Comparison of ENCODE assay signal across 28 cellular contexts in genomic region chr10:48896756-48897437, GRCh38. TPM values are rescaled to one million over a fixed set of nuclear protein-coding genes. Genes with fewer than 3 reads are reported as not detected.
DNase-seq lines count a peak whose midpoint lies in the region; ATAC-seq and TF ChIP-seq lines count a peak whose summit lies in the region.
"Had no signal": no experiment of that assay in that cellular context is flagged by ENCODE, and none has a peak within 500 bp of the region (broad histone marks: within the 10 kb centered on the region; RNA-seq: fewer than 3 reads in every experiment).

No MANE protein-coding gene starts in this region.

- peak overlapping the region; percentile 32 for H2AK5ac ChIP-seq in neuronal stem cell (ENCODE audit: low read depth, low read length)

- no peak overlapping the region for H2AFZ ChIP-seq in neuronal stem cell (ENCODE audit: low read length)

- peak overlapping the region; percentile 9 for H3K9ac ChIP-seq in neuronal stem cell (ENCODE audit: low read depth, low read length, poor library complexity)

- no peak overlapping the region for H3K27ac ChIP-seq in neuronal stem cell (replicated peaks; ENCODE audit: low read length)
- H3K27ac ChIP-seq: adrenal gland, coronary artery, heart left ventricle, left lung, vagina had no signal

- no peaks in the 10 kb centered on the region for H3K9me3 Mint-ChIP-seq in HFFc6
- H3K9me3 Mint-ChIP-seq: CD4-positive, alpha-beta T cell; IgD-negative memory B cell; nephron had no signal

- peak overlapping the region; percentile 61 for H3K14ac ChIP-seq in neuronal stem cell (ENCODE audit: low read length)

- H3K4ac ChIP-seq in neuronal stem cell (ENCODE audit: low read length), result no peak overlapping the region

- no peaks in the 10 kb centered on the region for H3K9me3 ChIP-seq in neuronal stem cell (replicated peaks in 1 of 2; ENCODE audit: control insufficient read depth in 2 of 2, insufficient read depth in 1 of 2, low read depth in 1 of 2, low read length in 2 of 2)
- H3K9me3 ChIP-seq: adrenal gland, left lung, vagina had no signal

- H2BK12ac ChIP-seq in neuronal stem cell (ENCODE audit: low read length), result no peak overlapping the region

- H3K27me3 ChIP-seq in neuronal stem cell (ENCODE audit: control insufficient read depth in 3 of 3, insufficient read depth in 3 of 3, low read depth in 1 of 3, low read length in 3 of 3), result no peaks in the 10 kb centered on the region
- H3K27me3 ChIP-seq: adrenal gland, heart left ventricle, left lung, vagina had no signal

- no peak overlapping the region for H3K18ac ChIP-seq in neuronal stem cell (ENCODE audit: low read length)

- ATAC-seq in GM18909 (IDR thresholded peaks at IDR 0.05; ENCODE audit: poor library complexity, unreplicated experiment) (no peak), HG03108 (IDR thresholded peaks at IDR 0.05; ENCODE audit: unreplicated experiment) (no peak)
- ATAC-seq: heart left ventricle, left lung, sciatic nerve had no signal

- H3K4me1 ChIP-seq in neuronal stem cell (ENCODE audit: control insufficient read depth in 2 of 2, insufficient read depth in 1 of 2, low read depth in 1 of 2, low read length in 2 of 2), result peaks cover 0 to 2% of the 10 kb centered on the region in 2 donors
- H3K4me1 ChIP-seq: adrenal gland, vagina had no signal

- peaks cover 19% of the 10 kb centered on the region for H3K27me3 Mint-ChIP-seq in HFFc6 (ENCODE audit: insufficient read depth)
- H3K27me3 Mint-ChIP-seq: CD4-positive, alpha-beta T cell; IgD-negative memory B cell had no signal

- no peak overlapping the region for H3K4me3 ChIP-seq in neuronal stem cell (ENCODE audit: low read length in 2 of 2)
- H3K4me3 ChIP-seq: adrenal gland, coronary artery, heart left ventricle, left lung, vagina had no signal

- no peak overlapping the region for H3K4me3 Mint-ChIP-seq in HFFc6
- H3K4me3 Mint-ChIP-seq: CD4-positive, alpha-beta T cell; nephron had no signal

- H3K27ac Mint-ChIP-seq in HFFc6, result no peak overlapping the region
- H3K27ac Mint-ChIP-seq: CD4-positive, alpha-beta T cell had no signal

- no peaks in the 10 kb centered on the region for H3K79me1 ChIP-seq in neuronal stem cell (ENCODE audit: low read depth, low read length)

- no peak overlapping the region for H3K23ac ChIP-seq in neuronal stem cell (ENCODE audit: low read depth, low read length, poor library complexity)

- H2BK5ac ChIP-seq in neuronal stem cell (ENCODE audit: low read length), result no peak overlapping the region

- DNase-seq in AG20443 (ENCODE audit: low spot score) (peak; percentile 66), HFFc6 (peak; percentile 6), ecto neural progenitor cell (ENCODE audit: low spot score) (peak; percentile 31), neuronal stem cell (ENCODE audit: low spot score) (no peak), glomerular visceral epithelial cell (ENCODE audit: extremely low spot score) (no peak), NCI-H82 treated with DMSO at 0.1 percent for 48 hours (lab: John Stamatoyannopoulos, UW; ENCODE audit: unreplicated experiment) (no peak)
- DNase-seq: ACHN; activated T-cell treated with anti-CD3 and anti-CD28 coated beads, Interleukin-2, amount 50 U/mL, for 1 hour; CD4-positive, alpha-beta T cell; GF-D8; heart left ventricle; left lung; MM.1S; NCI-H1436; NCI-H2171; NCI-H748 treated with DMSO at 0.1 percent for 48 hours; posterior cingulate gyrus; SHP77 treated with DMSO at 0.1 percent for 48 hours; substantia nigra had no signal

- no peaks in the 10 kb centered on the region for H3K36me3 ChIP-seq in neuronal stem cell (replicated peaks in 1 of 2; ENCODE audit: control insufficient read depth in 2 of 2, insufficient read depth in 2 of 2, low read length in 2 of 2)
- H3K36me3 ChIP-seq: adrenal gland, heart left ventricle, vagina had no signal

- H3K4me2 ChIP-seq in neuronal stem cell (ENCODE audit: insufficient read depth, low read length, poor library complexity, severe bottlenecking), result no peak overlapping the region

- H2BK15ac ChIP-seq in neuronal stem cell (ENCODE audit: low read length), result no peak overlapping the region

- H4K91ac ChIP-seq in neuronal stem cell (ENCODE audit: low read depth, low read length, poor library complexity), result no peak overlapping the region

- H3K4me1 Mint-ChIP-seq in HFFc6 (ENCODE audit: low read depth), result no peaks in the 10 kb centered on the region

- H2BK120ac ChIP-seq in neuronal stem cell (ENCODE audit: low read depth, low read length), result no peak overlapping the region

- no peaks in the 10 kb centered on the region for H3K36me3 Mint-ChIP-seq in HFFc6 (ENCODE audit: low read depth)

- no peak for TF ChIP-seq CTCF in HFFc6 (IDR thresholded peaks at IDR 0.05)

- no peak overlapping the region for H4K8ac ChIP-seq in neuronal stem cell (ENCODE audit: low read depth, low read length)

- WGBS in neuronal stem cell (ENCODE audit: extremely low coverage in 2 of 2, insufficient read length in 2 of 2, insufficient replicate concordance in 1 of 2), 2 donors, result no CpG with 5 or more reads among the region's 13 CpGs

RNA-seq across cellular contexts. Expression of gene LRRC18, which starts 42.7 kb away (rescaled TPM):
- not detected for total RNA-seq in HFFc6 (2021; fragmentation: NEBNext Ultra II Directional; extraction: Animal tissue kit (Norgen Biotek cat#: 25700))
- polyA plus RNA-seq in neuronal stem cell (2013, experiment 1 of 2), result not detected
- not detected for polyA plus RNA-seq in neuronal stem cell (2013, experiment 2 of 2)
- total RNA-seq: adrenal gland; CD4-positive, alpha-beta T cell; heart left ventricle; mononuclear cell; sciatic nerve; vagina had no signal
- polyA plus RNA-seq: adrenal gland, heart left ventricle had no signal

Comparison
In these comparisons a context has a peak if more than half of its experiments do, and no peak if none do; other contexts are left out.
1. DNase-seq: peak in AG20443 (single experiment), HFFc6 (single experiment) and ecto neural progenitor cell (single experiment); none in neuronal stem cell (single experiment), glomerular visceral epithelial cell (single experiment) and NCI-H82 treated with DMSO at 0.1 percent for 48 hours (single experiment).